In genomic region chr1:8182034-8182761, GRCh38 we compare ENCODE assay signal across 8 cellular contexts.
DNase-seq lines count a peak whose midpoint lies in the region; ATAC-seq and TF ChIP-seq lines count a peak whose summit lies in the region.

No MANE protein-coding gene starts in this region.

- no peak overlapping the region for H3K27ac ChIP-seq in CD4-positive, alpha-beta T cell (ENCODE audit: low read depth, low read length)

- no peaks in the 10 kb centered on the region for H3K27me3 ChIP-seq in CD4-positive, alpha-beta T cell (ENCODE audit: control insufficient read depth, insufficient read depth, low read length)

- intact Hi-C loops in CD4-positive, alpha-beta T cell (cut with DNase I, micrococcal nuclease) = loop anchor here in 1 of 2 experiments (1.0 kb wide), 1 partner anchor 30 kb away; no protein-coding TSS in a partner anchor

- peaks cover 11% of the 10 kb centered on the region for H3K36me3 Mint-ChIP-seq in CD4-positive, alpha-beta T cell (ENCODE audit: low read depth)
- H3K36me3 Mint-ChIP-seq in T-helper 17 cell (ENCODE audit: low read depth) = peaks cover 3% of the 10 kb centered on the region

- POLR2A ChIA-PET in CD4-positive, alpha-beta T cell (lab: Charles Lee) = interaction anchor here (0.6 to 1.4 kb wide), 3 partner anchors 12 to 29 kb away, joined by 3 to 6 read pairs (median 5); no protein-coding TSS in a partner anchor

- TF ChIP-seq CTCF in CD4-positive, alpha-beta T cell (IDR thresholded peaks at IDR 0.05) = no peak

- H3K9me3 Mint-ChIP-seq in CD4-positive, alpha-beta T cell = peaks cover 10% of the 10 kb centered on the region

- peak overlapping the region; percentile 70 for H3K27ac Mint-ChIP-seq in CD4-positive, alpha-beta T cell
- H3K27ac Mint-ChIP-seq in T-helper 17 cell = peak overlapping the region; percentile 92

- H3K27me3 Mint-ChIP-seq in CD4-positive, alpha-beta T cell = no peaks in the 10 kb centered on the region
- H3K27me3 Mint-ChIP-seq in T-helper 17 cell = no peaks in the 10 kb centered on the region

- H3K4me1 Mint-ChIP-seq in CD4-positive, alpha-beta T cell (ENCODE audit: low read depth) = peaks cover 19% of the 10 kb centered on the region
- peaks cover 11% of the 10 kb centered on the region for H3K4me1 Mint-ChIP-seq in T-helper 17 cell

- CTCF ChIA-PET in CD4-positive, alpha-beta T cell (lab: Charles Lee) = interaction anchor here (0.5 kb wide), 1 partner anchor 719 kb away, joined by 4 read pairs; no protein-coding TSS in a partner anchor

- H3K9me3 ChIP-seq in CD4-positive, alpha-beta T cell (ENCODE audit: control insufficient read depth, low read length) = peaks cover 10% of the 10 kb centered on the region
- peaks cover 4% of the 10 kb centered on the region for H3K9me3 ChIP-seq in T-helper 17 cell (ENCODE audit: control insufficient read depth, low read length, poor library complexity, severe bottlenecking)

- peak overlapping the region; percentile 1 for H3K4me3 Mint-ChIP-seq in CD4-positive, alpha-beta T cell
- H3K4me3 Mint-ChIP-seq in T-helper 17 cell = peak overlapping the region; percentile 63

- ATAC-seq in CD4-positive, alpha-beta T cell (ENCODE audit: poor library complexity) = peak; percentile 89
- ATAC-seq in GM19438 (IDR thresholded peaks at IDR 0.05; ENCODE audit: low read depth, unreplicated experiment) (peak; percentile 75), T-helper 17 cell (peak; percentile 93), HG03469 (IDR thresholded peaks at IDR 0.05; ENCODE audit: unreplicated experiment) (no peak), HG03460 (IDR thresholded peaks at IDR 0.05; ENCODE audit: unreplicated experiment) (no peak)

- peak in 3 of 10 experiments; percentile 11 to 18 (median 17) for DNase-seq in CD4-positive, alpha-beta T cell
- DNase-seq in T-helper 17 cell (no peak), iris pigment epithelial cell (ENCODE audit: low read depth) (peak; percentile 94), NCI-H1417 treated with DMSO at 0.1 percent for 48 hours (lab: John Stamatoyannopoulos, UW) (no peak), NOMO-1 (lab: John Stamatoyannopoulos, UW; ENCODE audit: unreplicated experiment in 2 of 2) (no peak)

Comparison
In these comparisons a context has a peak if more than half of its experiments do, and no peak if none do; other contexts are left out.
1. ATAC-seq: peak in CD4-positive, alpha-beta T cell (single experiment), GM19438 (single experiment) and T-helper 17 cell (single experiment); none in HG03469 (single experiment) and HG03460 (single experiment).